In the genomic region with DNA sequence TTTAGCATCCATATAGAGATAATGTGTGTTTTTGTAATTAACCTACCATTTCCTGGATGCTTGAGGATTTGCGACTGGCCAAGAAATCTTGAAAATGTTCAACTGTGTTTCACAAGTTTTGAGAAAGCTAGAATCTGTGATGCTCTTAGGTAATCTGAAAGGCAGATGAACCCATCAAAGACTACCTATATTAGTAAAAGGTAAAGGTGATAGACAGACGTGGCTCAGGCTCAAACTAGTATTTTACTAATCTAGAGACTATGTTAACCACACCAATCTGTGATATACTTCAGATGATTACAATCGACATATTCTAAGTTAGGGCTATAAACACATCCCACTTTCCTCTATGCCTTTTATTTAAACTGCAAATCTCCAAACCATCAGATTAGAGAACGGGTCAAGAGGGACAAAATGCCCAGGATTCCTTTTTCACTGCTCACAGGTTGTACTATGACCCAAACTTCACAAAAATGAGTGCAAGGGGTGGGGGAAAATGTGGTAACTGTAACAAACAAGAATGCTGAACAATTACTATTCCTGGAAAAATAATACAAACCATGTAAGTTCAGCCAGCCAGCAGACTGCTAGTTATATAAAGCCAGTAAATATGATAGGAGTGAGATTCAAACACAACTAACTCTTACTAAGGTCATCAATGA, we compare ENCODE assay signal across 28 cellular contexts.
DNase-seq lines count a peak whose midpoint lies in the region; ATAC-seq and TF ChIP-seq lines count a peak whose summit lies in the region.
"Had no signal": no experiment of that assay in that cellular context is flagged by ENCODE, and none has a peak within 500 bp of the region (broad histone marks: within the 10 kb centered on the region; RNA-seq: fewer than 3 reads in every experiment).

No MANE protein-coding gene starts in this region.

- no peak overlapping the region for H3K9ac ChIP-seq in SK-N-SH
- H3K9ac ChIP-seq: BLaER1 treated with 17β-estradiol and CSF1 and Interleukin-3, amounts not matched to agents 10 nM and 100 nM had no signal

- H3K4me1 Mint-ChIP-seq in activated naive CD4-positive, alpha-beta T cell treated with anti-CD3 and anti-CD28 coated beads for 36 hours (ENCODE audit: low read depth) = peaks cover 66% of the 10 kb centered on the region
- H3K4me1 Mint-ChIP-seq in stimulated activated naive B cell treated with anti-CD40 and anti-IgM and Interleukin-4, amounts not matched to agents 10 μg/mL and 1 μg/mL and 100 μg/mL, for 72 hours = peaks cover 13 to 41% of the 10 kb centered on the region in 2 donors
- H3K4me1 Mint-ChIP-seq in T-helper 17 cell = peaks cover 18% of the 10 kb centered on the region
- H3K4me1 Mint-ChIP-seq: activated CD4-positive, alpha-beta memory T cell treated with anti-CD3 and anti-CD28 coated beads, Interleukin-2, amount 10 ng/mL, durations not matched to agents 7 days and 5 days had no signal

- H2AFZ ChIP-seq in SK-N-SH (ENCODE audit: low read depth) = no peak overlapping the region
- H2AFZ ChIP-seq: hepatocyte had no signal

- WGBS in SK-N-SH (ENCODE audit: low lambda C conversion rate) = 88% methylated on average over 4 of the region's 4 CpGs

- H3K9me2 ChIP-seq in SK-N-SH = no peaks in the 10 kb centered on the region

- CTCF ChIA-PET in activated naive CD4-positive, alpha-beta T cell treated with anti-CD3 and anti-CD28 coated beads for 36 hours (lab: Charles Lee) = interaction anchor here (1.3 kb wide), 1 partner anchor 202 kb away, joined by 3 read pairs; no protein-coding TSS in a partner anchor
- CTCF ChIA-PET in SK-N-SH (lab: Yijun Ruan, JAX) = no interaction called here

- no peak for DNase-seq in activated naive CD4-positive, alpha-beta T cell treated with anti-CD3 and anti-CD28 coated beads for 36 hours
- no peak for DNase-seq in activated naive CD4-positive, alpha-beta T cell (lab: John Stamatoyannopoulos, UW)
- DNase-seq in HS-27A (ENCODE audit: low read depth) = peak; percentile 15
- DNase-seq in choroid plexus epithelial cell (ENCODE audit: low read depth) = peak; percentile 66
- no peak for DNase-seq in stimulated activated naive B cell treated with anti-CD40 and anti-IgM and Interleukin-4, amounts not matched to agents 10 μg/mL and 1 μg/mL and 100 μg/mL, for 72 hours
- DNase-seq in SK-N-SH = no peak
- DNase-seq in NOMO-1 treated with DMSO at 0.1 percent for 48 hours (lab: John Stamatoyannopoulos, UW; ENCODE audit: unreplicated experiment) = no peak
- DNase-seq in T-helper 17 cell = no peak
- DNase-seq: activated CD4-positive, alpha-beta memory T cell treated with anti-CD3 and anti-CD28 coated beads, Interleukin-2, amount 10 ng/mL, durations not matched to agents 7 days and 5 days; colonic mucosa; effector memory CD8-positive, alpha-beta T cell; foreskin melanocyte; MM.1S; NCI-H1417; NCI-H2081 treated with DMSO at 0.1 percent for 48 hours; nucleus accumbens; OCI-M1; retina; stimulated activated CD4-positive, alpha-beta T cell treated with anti-CD3 and anti-CD28 coated beads, Interleukin-2, amount 100 ng/mL, for 24 hours; testis had no signal

- no peaks in the 10 kb centered on the region for H3K27me3 ChIP-seq in SK-N-SH (ENCODE audit: insufficient read depth)
- H3K27me3 ChIP-seq: BLaER1 treated with 17β-estradiol and CSF1 and Interleukin-3, amounts not matched to agents 10 nM and 100 nM; colonic mucosa; hepatocyte; testis had no signal

- H3K36me3 Mint-ChIP-seq in activated naive CD4-positive, alpha-beta T cell treated with anti-CD3 and anti-CD28 coated beads for 36 hours (ENCODE audit: low read depth) = peaks cover 3% of the 10 kb centered on the region
- H3K36me3 Mint-ChIP-seq in stimulated activated naive B cell treated with anti-CD40 and anti-IgM and Interleukin-4, amounts not matched to agents 10 μg/mL and 1 μg/mL and 100 μg/mL, for 72 hours = peaks cover 19 to 34% of the 10 kb centered on the region in 2 donors
- peaks cover 2% of the 10 kb centered on the region for H3K36me3 Mint-ChIP-seq in T-helper 17 cell (ENCODE audit: low read depth)

- ATAC-seq in stimulated activated naive B cell treated with anti-CD40 and anti-IgM and Interleukin-4, amounts not matched to agents 10 μg/mL and 1 μg/mL and 100 μg/mL, for 72 hours (replicated peaks) = no peak
- ATAC-seq in T-helper 17 cell = no peak
- ATAC-seq: effector memory CD8-positive, alpha-beta T cell; HCT116; K562; Right ventricle myocardium inferior; WTC11 had no signal

- H3K9me3 ChIP-seq in SK-N-SH (no peaks in the 10 kb centered on the region), T-helper 17 cell (ENCODE audit: control insufficient read depth, low read length, poor library complexity, severe bottlenecking) (no peaks in the 10 kb centered on the region)
- H3K9me3 ChIP-seq: BLaER1 treated with 17β-estradiol and CSF1 and Interleukin-3, amounts not matched to agents 10 nM and 100 nM; colonic mucosa; testis had no signal

- no peaks in the 10 kb centered on the region for H4K20me1 ChIP-seq in SK-N-SH (ENCODE audit: insufficient read depth)
- H4K20me1 ChIP-seq: BLaER1 treated with 17β-estradiol and CSF1 and Interleukin-3, amounts not matched to agents 10 nM and 100 nM had no signal

- H3F3A ChIP-seq in SK-N-SH (replicated peaks; ENCODE audit: insufficient read depth) = no peaks in the 10 kb centered on the region

- H3K27me3 Mint-ChIP-seq in activated naive CD4-positive, alpha-beta T cell treated with anti-CD3 and anti-CD28 coated beads for 36 hours (ENCODE audit: low read depth) = no peaks in the 10 kb centered on the region
- H3K27me3 Mint-ChIP-seq in stimulated activated naive B cell treated with anti-CD40 and anti-IgM and Interleukin-4, amounts not matched to agents 10 μg/mL and 1 μg/mL and 100 μg/mL, for 72 hours = no peaks in the 10 kb centered on the region
- H3K27me3 Mint-ChIP-seq in T-helper 17 cell = no peaks in the 10 kb centered on the region
- H3K27me3 Mint-ChIP-seq: activated CD4-positive, alpha-beta memory T cell treated with anti-CD3 and anti-CD28 coated beads, Interleukin-2, amount 10 ng/mL, durations not matched to agents 7 days and 5 days; effector memory CD8-positive, alpha-beta T cell; memory B cell had no signal

- peaks cover 0 to 5% of the 10 kb centered on the region in 2 experiments for H3K36me3 ChIP-seq in SK-N-SH (replicated peaks in 1 of 2; ENCODE audit: control insufficient read depth in 1 of 2, insufficient read depth in 2 of 2, low read length in 1 of 2)
- H3K36me3 ChIP-seq: BLaER1 treated with 17β-estradiol and CSF1 and Interleukin-3, amounts not matched to agents 10 nM and 100 nM; colonic mucosa had no signal

- peak overlapping the region; percentile 32 for H3K27ac Mint-ChIP-seq in activated naive CD4-positive, alpha-beta T cell treated with anti-CD3 and anti-CD28 coated beads for 36 hours
- H3K27ac Mint-ChIP-seq in stimulated activated naive B cell treated with anti-CD40 and anti-IgM and Interleukin-4, amounts not matched to agents 10 μg/mL and 1 μg/mL and 100 μg/mL, for 72 hours = peak overlapping the region; percentile 25
- no peak overlapping the region for H3K27ac Mint-ChIP-seq in T-helper 17 cell
- H3K27ac Mint-ChIP-seq: activated CD4-positive, alpha-beta memory T cell treated with anti-CD3 and anti-CD28 coated beads, Interleukin-2, amount 10 ng/mL, durations not matched to agents 7 days and 5 days; effector memory CD8-positive, alpha-beta T cell; memory B cell; WTC11 had no signal

- no peaks in the 10 kb centered on the region for H3K9me3 Mint-ChIP-seq in activated naive CD4-positive, alpha-beta T cell treated with anti-CD3 and anti-CD28 coated beads for 36 hours
- peaks cover 0 to 2% of the 10 kb centered on the region in 2 donors for H3K9me3 Mint-ChIP-seq in stimulated activated naive B cell treated with anti-CD40 and anti-IgM and Interleukin-4, amounts not matched to agents 10 μg/mL and 1 μg/mL and 100 μg/mL, for 72 hours
- H3K9me3 Mint-ChIP-seq: activated CD4-positive, alpha-beta memory T cell treated with anti-CD3 and anti-CD28 coated beads, Interleukin-2, amount 10 ng/mL, durations not matched to agents 7 days and 5 days; effector memory CD8-positive, alpha-beta T cell; memory B cell had no signal

- no peak overlapping the region for H3K4me3 Mint-ChIP-seq in activated naive CD4-positive, alpha-beta T cell treated with anti-CD3 and anti-CD28 coated beads for 36 hours
- H3K4me3 Mint-ChIP-seq in stimulated activated naive B cell treated with anti-CD40 and anti-IgM and Interleukin-4, amounts not matched to agents 10 μg/mL and 1 μg/mL and 100 μg/mL, for 72 hours = no peak overlapping the region
- H3K4me3 Mint-ChIP-seq in T-helper 17 cell = no peak overlapping the region
- H3K4me3 Mint-ChIP-seq: activated CD4-positive, alpha-beta memory T cell treated with anti-CD3 and anti-CD28 coated beads, Interleukin-2, amount 10 ng/mL, durations not matched to agents 7 days and 5 days; effector memory CD8-positive, alpha-beta T cell; memory B cell; WTC11 had no signal

- no peak for TF ChIP-seq EP300 in SK-N-SH (IDR thresholded peaks at IDR 0.05; ENCODE audit: borderline replicate concordance in 1 of 2, low read depth in 1 of 2, low read length in 1 of 2)

- H3K4me1 ChIP-seq in SK-N-SH (ENCODE audit: control insufficient read depth in 1 of 2, insufficient read depth in 2 of 2, low read depth in 1 of 2, low read length in 1 of 2) = no peaks in the 10 kb centered on the region
- H3K4me1 ChIP-seq: BLaER1 treated with 17β-estradiol and CSF1 and Interleukin-3, amounts not matched to agents 10 nM and 100 nM; colonic mucosa; testis had no signal

- TF ChIP-seq CTCF in choroid plexus epithelial cell (conservative IDR thresholded peaks at IDR 0.05; ENCODE audit: low read depth, low read length) = no peak
- no peak for TF ChIP-seq CTCF in SK-N-SH (IDR thresholded peaks at IDR 0.05)

- intact Hi-C loops in activated naive CD4-positive, alpha-beta T cell treated with anti-CD3 and anti-CD28 coated beads for 36 hours (cut with micrococcal nuclease) = loop anchor here (1.0 kb wide), 2 partner anchors 12 to 61 kb away; no protein-coding TSS in a partner anchor

- H3K27ac ChIP-seq in SK-N-SH (ENCODE audit: low read depth in 2 of 2, low read length in 1 of 2) = no peak overlapping the region
- H3K27ac ChIP-seq: BLaER1 treated with 17β-estradiol and CSF1 and Interleukin-3, amounts not matched to agents 10 nM and 100 nM; colonic mucosa; hepatocyte; testis had no signal

- POLR2A ChIA-PET in SK-N-SH (lab: Yijun Ruan, JAX) = no interaction called here

- H3K79me2 ChIP-seq in SK-N-SH (ENCODE audit: insufficient read depth) = peaks cover 27% of the 10 kb centered on the region; the same call in 1 of the 2 replicates

- no peak for TF ChIP-seq RAD21 in SK-N-SH (IDR thresholded peaks at IDR 0.05; ENCODE audit: low read length)

- H3K4me3 ChIP-seq in choroid plexus epithelial cell (ENCODE audit: low read depth, low read length) (no peak overlapping the region), SK-N-SH (ENCODE audit: low read depth in 2 of 2, low read length in 1 of 2) (no peak overlapping the region)
- H3K4me3 ChIP-seq: BLaER1 treated with 17β-estradiol and CSF1 and Interleukin-3, amounts not matched to agents 10 nM and 100 nM; colonic mucosa; hepatocyte; K562; smooth muscle cell; testis had no signal

- H3K4me2 ChIP-seq in SK-N-SH = no peak overlapping the region
- H3K4me2 ChIP-seq: BLaER1 treated with 17β-estradiol and CSF1 and Interleukin-3, amounts not matched to agents 10 nM and 100 nM; hepatocyte; smooth muscle cell had no signal

TF ChIP-seq in SK-N-SH, 30 proteins besides CTCF, POLR2A, EP300 and RAD21 (continues in another document):
- TF ChIP-seq NFIC (IDR thresholded peaks at IDR 0.05; ENCODE audit: borderline replicate concordance) = no peak
- TF ChIP-seq GATA2 (CRISPR knock-in tag; IDR thresholded peaks at IDR 0.05) = no peak

Comparison
In these comparisons a context has a peak if more than half of its experiments do, and no peak if none do; other contexts are left out.
1. DNase-seq: peak in HS-27A (single experiment) and choroid plexus epithelial cell (single experiment); none in activated naive CD4-positive, alpha-beta T cell treated with anti-CD3 and anti-CD28 coated beads for 36 hours (single experiment), activated naive CD4-positive, alpha-beta T cell (0 of 4), stimulated activated naive B cell treated with anti-CD40 and anti-IgM and Interleukin-4, amounts not matched to agents 10 μg/mL and 1 μg/mL and 100 μg/mL, for 72 hours (single experiment), SK-N-SH (single experiment), NOMO-1 treated with DMSO at 0.1 percent for 48 hours (single experiment) and T-helper 17 cell (0 of 3).